10 cellular contexts compared by ENCODE assay signal in the genomic region with DNA sequence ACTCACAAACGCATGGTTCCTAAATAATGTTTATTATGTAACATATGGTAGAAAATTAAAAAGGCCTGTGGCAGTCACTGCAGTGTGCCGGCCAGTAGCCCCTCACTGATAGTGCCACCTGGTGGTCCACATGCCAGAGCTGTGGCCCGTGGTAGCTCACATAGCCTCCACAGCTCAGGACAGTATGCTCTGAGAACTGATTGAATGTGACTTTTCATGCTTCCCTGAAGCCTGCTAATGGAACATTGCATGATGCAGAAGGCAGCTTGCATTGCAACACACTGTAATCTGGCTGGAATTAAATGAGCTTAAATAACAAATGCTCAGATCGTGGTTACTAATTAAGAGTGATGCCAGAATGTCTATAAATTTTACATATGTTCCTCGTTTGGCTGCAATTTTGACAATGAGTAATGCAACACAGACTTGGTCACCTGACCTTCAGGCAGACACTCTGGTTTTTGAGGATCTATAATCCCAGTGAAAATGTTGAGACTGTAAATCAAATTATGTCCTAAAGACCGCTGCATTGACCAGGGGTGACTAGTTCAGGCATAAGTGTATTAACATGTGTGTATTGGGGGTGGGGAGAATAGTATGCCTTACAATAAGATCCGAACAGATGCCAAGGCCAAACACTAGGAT.
DNase-seq lines count a peak whose midpoint lies in the region; ATAC-seq and TF ChIP-seq lines count a peak whose summit lies in the region.
"Had no signal": no experiment of that assay in that cellular context is flagged by ENCODE, and none has a peak within 500 bp of the region (broad histone marks: within the 10 kb centered on the region; RNA-seq: fewer than 3 reads in every experiment).

No MANE protein-coding gene starts in this region.

- peak in 2 of 4 experiments; percentile 12 for TF ChIP-seq CTCF in prostate gland (IDR thresholded peaks at IDR 0.05)

- no peak overlapping the region for H3K4me3 ChIP-seq in prostate gland
- H3K4me3 ChIP-seq: BLaER1, SK-N-MC had no signal

- ATAC-seq in HG03175 (IDR thresholded peaks at IDR 0.05; ENCODE audit: unreplicated experiment) (no peak), HG03025 (IDR thresholded peaks at IDR 0.05; ENCODE audit: low FRiP score, unreplicated experiment) (no peak)

- H3K4me1 ChIP-seq in prostate gland (replicated peaks): no peaks in the 10 kb centered on the region
- H3K4me1 ChIP-seq: BLaER1 had no signal

- DNase-seq in NCI-H748 (lab: John Stamatoyannopoulos, UW; ENCODE audit: unreplicated experiment) (peak; percentile 28), NCI-H748 treated with DMSO at 0.1 percent for 48 hours (lab: John Stamatoyannopoulos, UW) (no peak), NCI-H1694 (lab: John Stamatoyannopoulos, UW) (peak; percentile 29), dedifferentiated amniotic fluid mesenchymal stem cell (ENCODE audit: extremely low spot score) (peak; percentile 86), retina (peak; percentile 74), prostate gland (ENCODE audit: low spot score) (no peak)

- no peaks in the 10 kb centered on the region for H3K27me3 ChIP-seq in prostate gland (replicated peaks; ENCODE audit: insufficient read depth)
- H3K27me3 ChIP-seq: BLaER1 had no signal

- TF ChIP-seq POLR2A in prostate gland (IDR thresholded peaks at IDR 0.05): no peak

- H3K36me3 ChIP-seq in prostate gland: no peaks in the 10 kb centered on the region
- H3K36me3 ChIP-seq: BLaER1 had no signal

- 60% methylated on average over 7 of the region's 7 CpGs for WGBS in prostate gland

- intact Hi-C loops in prostate gland (cut with DNase I): no loop called here

- H3K27ac ChIP-seq in prostate gland: no peak overlapping the region
- H3K27ac ChIP-seq: BLaER1, SK-N-MC had no signal

- no peaks in the 10 kb centered on the region for H3K9me3 ChIP-seq in prostate gland
- H3K9me3 ChIP-seq: BLaER1 had no signal

Comparison
In these comparisons a context has a peak if more than half of its experiments do, and no peak if none do; other contexts are left out.
1. DNase-seq: peak in NCI-H748 (single experiment), NCI-H1694 (single experiment), dedifferentiated amniotic fluid mesenchymal stem cell (single experiment) and retina (single experiment); none in NCI-H748 treated with DMSO at 0.1 percent for 48 hours (single experiment) and prostate gland (single experiment).